8 cellular contexts compared by ENCODE assay signal in the genomic region with DNA sequence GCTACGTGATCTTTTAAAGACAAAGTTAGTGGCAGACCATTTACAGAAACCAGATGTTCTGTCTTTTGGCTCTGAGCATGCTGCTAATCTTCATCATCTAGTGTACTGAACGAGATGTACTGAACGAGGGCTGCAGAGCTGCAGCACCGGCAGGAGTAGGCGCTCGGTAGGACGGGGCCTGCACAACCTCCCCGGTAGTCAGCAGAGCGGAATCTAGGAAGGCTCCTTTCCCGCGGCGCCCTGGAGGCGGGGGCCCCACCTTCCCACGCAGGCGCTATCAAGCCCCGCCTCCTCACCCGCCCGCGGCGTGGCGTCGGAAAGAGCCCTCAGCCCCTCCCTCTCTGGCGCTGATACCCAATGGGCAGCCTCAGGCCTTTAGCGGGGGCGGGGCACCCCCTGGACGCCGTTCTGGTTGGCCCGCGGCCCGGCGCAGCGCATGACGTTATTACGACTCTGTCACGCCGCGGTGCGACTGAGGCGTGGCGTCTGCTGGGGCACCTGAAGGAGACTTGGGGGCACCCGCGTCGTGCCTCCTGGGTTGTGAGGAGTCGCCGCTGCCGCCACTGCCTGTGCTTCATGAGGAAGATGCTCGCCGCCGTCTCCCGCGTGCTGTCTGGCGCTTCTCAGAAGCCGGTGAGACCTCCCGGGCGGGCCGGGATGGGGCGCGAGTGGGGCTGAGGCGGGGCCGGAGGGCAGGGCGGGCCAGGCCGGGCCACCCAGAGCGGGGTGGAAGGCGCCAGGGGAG. TPM values are rescaled to one million over a fixed set of nuclear protein-coding genes. Genes with fewer than 3 reads are reported as not detected.
A peak's percentile ranks its signal among the peaks of the same experiment; 100 is the strongest.
DNase-seq lines count a peak whose midpoint lies in the region; ATAC-seq, FAIRE-seq and TF ChIP-seq lines count a peak whose summit lies in the region.

A gene (plus strand): TSS at position 466 of the 745 bp plus-strand sequence. CDS start 111 bp downstream, at position 577.

- peak within 1 kb of the TSS; percentile 73 for H3K9ac ChIP-seq in mammary epithelial cell (ENCODE audit: insufficient read depth, low read length)
- peak within 1 kb of the TSS; percentile 79 for H3K9ac ChIP-seq in iPS-20b (ENCODE audit: low read depth, low read length)

- H3K27ac ChIP-seq in WERI-Rb-1 (peak within 1 kb of the TSS; percentile 72), mammary epithelial cell (ENCODE audit: insufficient read depth, low read depth, low read length) (peak within 1 kb of the TSS; percentile 61), iPS-20b (ENCODE audit: low read length) (no peak within 1 kb of the TSS), small intestine (ENCODE audit: low read depth in 1 of 2, low read length in 1 of 2) (peak within 1 kb of the TSS; percentile 53 to 96)

- H3K79me2 ChIP-seq in mammary epithelial cell (ENCODE audit: insufficient read depth, low read length), result peaks cover 43% of the 10 kb centered on the region

- TF ChIP-seq CTCF in WERI-Rb-1 (IDR thresholded peaks at IDR 0.05; ENCODE audit: low read depth, low read length), result no peak
- no peak for TF ChIP-seq CTCF in mammary epithelial cell (conservative IDR thresholded peaks at IDR 0.05 in 1 of 2, IDR thresholded peaks at IDR 0.05 in 1 of 2; ENCODE audit: extremely low read depth in 1 of 2, insufficient read depth in 1 of 2, low read depth in 1 of 2, low read length in 2 of 2)

- peak within 1 kb of the TSS; percentile 72 for H3K4me3 ChIP-seq in WERI-Rb-1 (ENCODE audit: low read depth, low read length)
- H3K4me3 ChIP-seq in mammary epithelial cell (replicated peaks in 1 of 3; ENCODE audit: insufficient read depth in 1 of 3, low read depth in 2 of 3, low read length in 3 of 3), result peak within 1 kb of the TSS; percentile 69 to 79 (median 76)
- H3K4me3 ChIP-seq in iPS-20b (ENCODE audit: low read length), result peak within 1 kb of the TSS; percentile 90
- H3K4me3 ChIP-seq in small intestine (ENCODE audit: low read depth in 1 of 2, low read length in 2 of 2), result peak within 1 kb of the TSS; percentile 80 to 83

- peak; percentile 96 for ATAC-seq in GM18873 (IDR thresholded peaks at IDR 0.05; ENCODE audit: low FRiP score, unreplicated experiment)
- peak; percentile 96 for ATAC-seq in HG03139 (IDR thresholded peaks at IDR 0.05; ENCODE audit: unreplicated experiment)

- DNase-seq in ACHN (peak; percentile 85), NCI-H2227 (lab: John Stamatoyannopoulos, UW; ENCODE audit: unreplicated experiment) (peak; percentile 99), WERI-Rb-1 (peak; percentile 94), mammary epithelial cell (peak; percentile 90), small intestine (peak; percentile 92)

- in situ Hi-C loops in ACHN (cut with HindIII; ENCODE audit: low pct_ligation_motif_present, low pct_unique_long_range_greater_than_20kb, low sequenced_read_pairs) (no loop called here), mammary epithelial cell (cut with MboI; ENCODE audit: low sequenced_read_pairs in 2 of 2) (loop anchor here in 1 of 2 donors (25.0 kb wide), 1 partner anchor 406 kb away; no protein-coding TSS in a partner anchor)

- H3K4me2 ChIP-seq in mammary epithelial cell (ENCODE audit: insufficient read depth, low read depth, low read length), result peak within 1 kb of the TSS; percentile 75

- intact Hi-C loops in mammary epithelial cell (cut with micrococcal nuclease), result no loop called here

- FAIRE-seq in small intestine (lab: Jason Lieb, UNC), result peak; percentile 26

- peak within 1 kb of the TSS; percentile 83 for H2AFZ ChIP-seq in mammary epithelial cell (ENCODE audit: low read depth, low read length)

- H3K36me3 ChIP-seq in WERI-Rb-1, result peaks cover under 1% of the 10 kb centered on the region; the same call in 1 of the 2 replicates
- no peaks in the 10 kb centered on the region for H3K36me3 ChIP-seq in mammary epithelial cell (ENCODE audit: insufficient read depth, low read length)
- no peaks in the 10 kb centered on the region for H3K36me3 ChIP-seq in iPS-20b (ENCODE audit: insufficient read depth, low read depth, low read length)
- H3K36me3 ChIP-seq in small intestine (ENCODE audit: control insufficient read depth in 2 of 2, insufficient read depth in 2 of 2, low read length in 2 of 2), result no peaks in the 10 kb centered on the region

- 16% methylated on average over 23 of the region's 64 CpGs for WGBS in mammary epithelial cell (ENCODE audit: low coverage, missing lambda C conversion rate)
- 1 to 28% (median 7%) methylated on average over 30 to 64 of the region's 64 CpGs for WGBS in small intestine, 3 donors

- dilution Hi-C loops in mammary epithelial cell (cut with HindIII; ENCODE audit: low sequenced_read_pairs), result loop anchor here (25.0 kb wide), 1 partner anchor 956 kb away; no protein-coding TSS in a partner anchor

- H3K27me3 ChIP-seq in WERI-Rb-1 (ENCODE audit: insufficient read depth, low read depth, severe bottlenecking) (peaks cover 23% of the 10 kb centered on the region), mammary epithelial cell (ENCODE audit: insufficient read depth, low read length) (no peaks in the 10 kb centered on the region), iPS-20b (ENCODE audit: insufficient read depth, low read length) (no peaks in the 10 kb centered on the region; the same call in 1 of the 2 replicates), small intestine (ENCODE audit: control insufficient read depth in 2 of 2, insufficient read depth in 2 of 2, low read length in 2 of 2) (no peaks in the 10 kb centered on the region)

- CTCF ChIA-PET in mammary epithelial cell (lab: Charles Lee; ENCODE audit: low non-redundant PET), result interaction anchor here (0.6 kb wide), 1 partner anchor 954 kb away, joined by 4 read pairs; no protein-coding TSS in a partner anchor

- BruUV-seq in mammary epithelial cell (replicated peaks; lab: Mats Ljungman, UMichigan), result no TSS peak

- H3K9me3 ChIP-seq in WERI-Rb-1 (ENCODE audit: severe bottlenecking) (no peaks in the 10 kb centered on the region), mammary epithelial cell (replicated peaks; ENCODE audit: insufficient read depth, low read length) (peaks cover 2% of the 10 kb centered on the region), iPS-20b (ENCODE audit: insufficient read depth, low read depth, low read length) (no peaks in the 10 kb centered on the region), small intestine (ENCODE audit: control insufficient read depth, low read depth) (no peaks in the 10 kb centered on the region)

- H3K4me1 ChIP-seq in mammary epithelial cell (ENCODE audit: insufficient read depth, low read length) (peaks cover 5% of the 10 kb centered on the region), iPS-20b (ENCODE audit: insufficient read depth, low read length) (no peaks in the 10 kb centered on the region), small intestine (ENCODE audit: control insufficient read depth in 2 of 2, insufficient read depth in 1 of 2, low read depth in 1 of 2, low read length in 1 of 2) (no peaks in the 10 kb centered on the region)

- H4K20me1 ChIP-seq in mammary epithelial cell (ENCODE audit: insufficient read depth, low read length), result no peaks in the 10 kb centered on the region

RNA-seq across cellular contexts. Expression of the gene that starts here (rescaled TPM):
- 100 to 1,000 TPM in 1 of 2 donors, 10 to 100 TPM in 1; 48.8 to 176 TPM for total RNA-seq in mammary epithelial cell
- polyA plus RNA-seq in mammary epithelial cell, result 175 TPM
- 181 TPM for polyA minus RNA-seq in mammary epithelial cell
- polyA plus RNA-seq in small intestine, result 100 to 1,000 TPM; 153 to 253 (median 249) TPM
